Comparison of ENCODE assay signal across 21 cellular contexts in genomic region chr14:81562818-81563217, GRCh38. TPM values are rescaled to one million over a fixed set of nuclear protein-coding genes. Genes with fewer than 3 reads are reported as not detected.
DNase-seq lines count a peak whose midpoint lies in the region; ATAC-seq, FAIRE-seq and TF ChIP-seq lines count a peak whose summit lies in the region.
"Had no signal": no experiment of that assay in that cellular context is flagged by ENCODE, and none has a peak within 500 bp of the region (broad histone marks: within the 10 kb centered on the region; RNA-seq: fewer than 3 reads in every experiment).

No MANE protein-coding gene starts in this region.

- intact Hi-C loops in vagina (cut with DNase I), result no loop called here

- FAIRE-seq in GM12892 (lab: Jason Lieb, UNC), result no peak
- FAIRE-seq: GM19239, K562 had no signal

- no peaks in the 10 kb centered on the region for H3K9me2 ChIP-seq in GM23338 (ENCODE audit: insufficient read depth)

- H3K4me2 ChIP-seq in GM23338 (no peak overlapping the region), osteoblast (ENCODE audit: insufficient read depth, low read length) (no peak overlapping the region)

- no peak for TF ChIP-seq POLR2A in vagina (IDR thresholded peaks at IDR 0.05)
- TF ChIP-seq POLR2A in GM12892 (IDR thresholded peaks at IDR 0.05; ENCODE audit: low read depth, low read length), result no peak

- H3K27ac Mint-ChIP-seq in GM23338, result no peak overlapping the region
- H3K27ac Mint-ChIP-seq in immature natural killer cell, result no peak overlapping the region
- H3K27ac Mint-ChIP-seq: CD14-positive monocyte had no signal

- H3K79me2 ChIP-seq in GM23338 (replicated peaks; ENCODE audit: insufficient read depth), result no peaks in the 10 kb centered on the region
- no peaks in the 10 kb centered on the region for H3K79me2 ChIP-seq in osteoblast (ENCODE audit: insufficient read depth, low read length)

- no peak for TF ChIP-seq CTCF in GM23338 (conservative IDR thresholded peaks at IDR 0.05; ENCODE audit: low read depth in 2 of 2)
- TF ChIP-seq CTCF in VCaP (conservative IDR thresholded peaks at IDR 0.05), result no peak
- no peak for TF ChIP-seq CTCF in osteoblast (IDR thresholded peaks at IDR 0.05; ENCODE audit: extremely low read depth, low read depth, low read length)
- no peak for TF ChIP-seq CTCF in vagina (IDR thresholded peaks at IDR 0.05)

- no peaks in the 10 kb centered on the region for H3K36me3 ChIP-seq in GM23338 (ENCODE audit: insufficient read depth)
- H3K36me3 ChIP-seq in osteoblast (ENCODE audit: insufficient read depth, low read length), result no peaks in the 10 kb centered on the region
- no peaks in the 10 kb centered on the region for H3K36me3 ChIP-seq in vagina

- H3K27ac ChIP-seq in GM23338 (ENCODE audit: low read depth) (no peak overlapping the region), VCaP (peak overlapping the region; percentile 61; the same call in 1 of the 2 replicates), osteoblast (ENCODE audit: low read depth, low read length) (no peak overlapping the region), vagina (no peak overlapping the region)
- H3K27ac ChIP-seq: HL-60 had no signal

- no peaks in the 10 kb centered on the region for H3K9me3 ChIP-seq in osteoblast (ENCODE audit: low read depth, low read length)
- no peaks in the 10 kb centered on the region for H3K9me3 ChIP-seq in vagina

- H3K36me3 Mint-ChIP-seq in GM23338 (ENCODE audit: low read depth) (no peaks in the 10 kb centered on the region), immature natural killer cell (no peaks in the 10 kb centered on the region)
- H3K36me3 Mint-ChIP-seq: CD14-positive monocyte had no signal

- peak; percentile 14 for DNase-seq in GM23338 (ENCODE audit: low spot score)
- peak; percentile 70 for DNase-seq in islet precursor cell
- peak; percentile 42 for DNase-seq in osteoblast (ENCODE audit: insufficient read length, low spot score, missing footprints)
- DNase-seq in vagina (ENCODE audit: extremely low spot score in 2 of 2), result no peak
- no peak for DNase-seq in immature natural killer cell
- no peak for DNase-seq in GM12892 (ENCODE audit: insufficient read length)
- DNase-seq: COR-L47, DMS153, HCEC 1CT, NCI-H1092 treated with DMSO at 0.1 percent for 48 hours, NCI-H1694, NCI-H2107, NCI-H226, NCI-H524 treated with DMSO at 0.1 percent for 48 hours, SHP77 treated with DMSO at 0.1 percent for 48 hours had no signal

- H4K20me1 ChIP-seq in GM23338 (replicated peaks; ENCODE audit: insufficient read depth) (no peaks in the 10 kb centered on the region), osteoblast (ENCODE audit: insufficient read depth, low read length) (no peaks in the 10 kb centered on the region)

- H3K4me3 ChIP-seq in GM23338, result no peak overlapping the region
- H3K4me3 ChIP-seq in osteoblast (ENCODE audit: insufficient read depth, low read length), result no peak overlapping the region
- H3K4me3 ChIP-seq in vagina, result no peak overlapping the region
- H3K4me3 ChIP-seq: K562 had no signal

- peak; percentile 16; the same call in 2 of the 3 replicates for ATAC-seq in GM23338
- no peak for ATAC-seq in GM21737 (IDR thresholded peaks at IDR 0.05; ENCODE audit: unreplicated experiment)
- ATAC-seq: K562 had no signal

- H3K4me3 Mint-ChIP-seq in GM23338 (no peak overlapping the region), immature natural killer cell (no peak overlapping the region)
- H3K4me3 Mint-ChIP-seq: CD14-positive monocyte had no signal

- no peaks in the 10 kb centered on the region for H3F3A ChIP-seq in GM23338 (replicated peaks; ENCODE audit: low read depth)

- peak overlapping the region; percentile 79 for H2AFZ ChIP-seq in GM23338
- no peak overlapping the region for H2AFZ ChIP-seq in osteoblast (ENCODE audit: low read length)

- H3K4me1 Mint-ChIP-seq in GM23338 (peaks cover 22% of the 10 kb centered on the region), immature natural killer cell (no peaks in the 10 kb centered on the region)

- H3K4me1 ChIP-seq in GM23338 (ENCODE audit: insufficient read depth), result peaks cover 26% of the 10 kb centered on the region
- H3K4me1 ChIP-seq in osteoblast (ENCODE audit: insufficient read depth, low read length), result no peaks in the 10 kb centered on the region
- no peaks in the 10 kb centered on the region for H3K4me1 ChIP-seq in vagina

- H3K27me3 ChIP-seq in GM23338 (ENCODE audit: insufficient read depth) (no peaks in the 10 kb centered on the region), osteoblast (ENCODE audit: insufficient read depth, low read length) (no peaks in the 10 kb centered on the region), vagina (no peaks in the 10 kb centered on the region)

- peaks cover 4% of the 10 kb centered on the region for H3K9me3 Mint-ChIP-seq in GM23338
- H3K9me3 Mint-ChIP-seq in immature natural killer cell, result no peaks in the 10 kb centered on the region

- peaks cover 5% of the 10 kb centered on the region for H3K27me3 Mint-ChIP-seq in GM23338 (ENCODE audit: insufficient read depth, low read depth, poor library complexity)
- H3K27me3 Mint-ChIP-seq in immature natural killer cell (ENCODE audit: low read depth in 3 of 3), result peaks cover 0 to 10% (median 2%) of the 10 kb centered on the region in 3 donors

TF ChIP-seq in GM23338, 12 proteins besides CTCF, POLR2A, EP300 and RAD21:
- TF ChIP-seq ZNF462 (CRISPR knock-in tag; IDR thresholded peaks at IDR 0.05) (peak; percentile 56), ZNF331 (CRISPR knock-in tag; IDR thresholded peaks at IDR 0.05; ENCODE audit: low read depth) (no peak)

RNA-seq across cellular contexts. Expression of gene SEL1L, which starts 29.2 kb away (rescaled TPM):
- 19.3 and 20.6 TPM in 2 replicates for total RNA-seq in GM23338 (2014; rRNA removed; shearing (Covaris generic))
- polyA plus RNA-seq in GM23338 (2016; fragmentation: Nextera tagmentation; extraction: Ambion mirVana) (22.6 and 22.8 TPM in 2 replicates), immature natural killer cell (10 to 100 TPM; 29.3 to 41.7 (median 31.0) TPM)
- total RNA-seq in osteoblast (132 and 151 TPM in 2 replicates), vagina (28.2 TPM)
- polyA plus RNA-seq in GM12892 (2012; ENCODE audit: missing spikeins), result 24.2 TPM

Comparison
In these comparisons a context has a peak if more than half of its experiments do, and no peak if none do; other contexts are left out.
1. DNase-seq: peak in GM23338 (single experiment), islet precursor cell (single experiment) and osteoblast (single experiment); none in vagina (0 of 2), immature natural killer cell (0 of 3) and GM12892 (single experiment).